ENCODE assay signal across 12 cellular contexts in the genomic region with DNA sequence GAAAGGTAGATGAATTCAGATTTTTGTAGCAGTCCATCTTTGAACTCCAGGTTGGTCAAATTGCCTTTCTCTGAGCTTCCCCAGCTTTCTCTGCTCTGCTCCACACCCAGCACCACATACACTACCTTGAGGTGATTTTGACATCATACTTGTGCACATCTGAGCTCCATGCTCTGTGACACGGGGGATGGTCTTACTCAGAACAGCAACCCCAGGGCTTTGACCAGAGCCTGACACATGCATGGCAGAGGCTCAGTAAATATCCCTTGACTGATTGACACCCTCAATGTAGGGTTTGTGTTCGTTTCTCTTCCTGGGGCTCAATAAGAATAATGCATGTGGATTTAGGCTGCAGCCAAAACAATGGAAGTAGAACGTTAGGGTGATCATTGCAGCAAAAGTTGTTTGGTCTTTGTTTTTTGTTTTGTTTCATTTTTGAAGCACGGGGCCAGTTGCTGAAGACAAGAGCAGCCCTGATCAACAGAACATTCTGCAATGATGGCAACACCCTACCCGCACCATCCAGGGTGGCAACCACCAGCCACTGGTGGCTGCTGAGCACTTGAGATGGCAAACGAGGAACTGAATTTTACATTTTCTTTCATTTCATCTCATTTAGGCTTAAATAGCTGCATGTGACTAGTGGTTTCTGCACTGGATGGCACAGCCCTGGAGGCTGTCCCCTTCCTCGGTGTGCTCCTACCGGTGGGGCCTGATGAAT.
DNase-seq lines count a peak whose midpoint lies in the region; ATAC-seq and TF ChIP-seq lines count a peak whose summit lies in the region.
"Had no signal": no experiment of that assay in that cellular context is flagged by ENCODE, and none has a peak within 500 bp of the region (broad histone marks: within the 10 kb centered on the region; RNA-seq: fewer than 3 reads in every experiment).

No MANE protein-coding gene starts in this region.

- H3K36me3 ChIP-seq in HEK293 (ENCODE audit: control insufficient read depth in 2 of 2, insufficient read depth in 1 of 2, low read length in 2 of 2) (no peaks in the 10 kb centered on the region), endodermal cell (ENCODE audit: control insufficient read depth, insufficient read depth, low read length) (no peaks in the 10 kb centered on the region), skeletal muscle tissue (ENCODE audit: control insufficient read depth in 3 of 3, insufficient read depth in 3 of 3, low read length in 3 of 3) (no peaks in the 10 kb centered on the region)

- peak overlapping the region; percentile 25; the same call in 1 of the 2 replicates for H3K27ac ChIP-seq in HEK293 (ENCODE audit: extremely low read depth, low read depth, low read length)
- no peak overlapping the region for H3K27ac ChIP-seq in endodermal cell (ENCODE audit: low read depth, low read length)
- H3K27ac ChIP-seq in skeletal muscle tissue (ENCODE audit: low read depth, low read length): peak overlapping the region; percentile 51
- H3K27ac ChIP-seq: 22Rv1 had no signal

- TF ChIP-seq CTCF in HEK293 (tag by site-specific recombination; IDR thresholded peaks at IDR 0.05) (no peak), endodermal cell (conservative IDR thresholded peaks at IDR 0.05) (no peak), GM10248 (IDR thresholded peaks at IDR 0.05; ENCODE audit: control extremely low read depth, extremely low read depth, low read depth, missing control alignments) (no peak)

- no peaks in the 10 kb centered on the region for H3K36me3 Mint-ChIP-seq in endodermal cell (ENCODE audit: low read depth)

- no peak overlapping the region for H3K4me3 ChIP-seq in HEK293 (ENCODE audit: low read depth, low read length)
- no peak overlapping the region for H3K4me3 ChIP-seq in endodermal cell (ENCODE audit: low read length)
- H3K4me3 ChIP-seq in skeletal muscle tissue (ENCODE audit: low read length in 3 of 3): no peak overlapping the region

- no peak for ATAC-seq in GM21619 (IDR thresholded peaks at IDR 0.05; ENCODE audit: unreplicated experiment)

- H3K4me1 ChIP-seq in HEK293 (ENCODE audit: control insufficient read depth, insufficient read depth, low read length): peaks cover 18% of the 10 kb centered on the region
- H3K4me1 ChIP-seq in endodermal cell (ENCODE audit: control insufficient read depth, insufficient read depth, low read length): no peaks in the 10 kb centered on the region
- H3K4me1 ChIP-seq in skeletal muscle tissue (ENCODE audit: control insufficient read depth in 3 of 3, insufficient read depth in 3 of 3, low read length in 3 of 3): peaks cover 27 to 29% (median 28%) of the 10 kb centered on the region in 3 donors

- peaks cover 27% of the 10 kb centered on the region for H3K9me3 Mint-ChIP-seq in endodermal cell

- H3K27me3 Mint-ChIP-seq in endodermal cell (ENCODE audit: insufficient read depth): peaks cover 20% of the 10 kb centered on the region

- in situ Hi-C loops in ACHN (cut with HindIII; ENCODE audit: low pct_ligation_motif_present, low pct_unique_long_range_greater_than_20kb, low sequenced_read_pairs): no loop called here

- H3K9ac ChIP-seq in endodermal cell (ENCODE audit: extremely low read depth, low read length, poor library complexity, severe bottlenecking): no peak overlapping the region
- no peak overlapping the region for H3K9ac ChIP-seq in skeletal muscle tissue (ENCODE audit: low read depth in 1 of 3, low read length in 3 of 3)

- H3K4me3 Mint-ChIP-seq in endodermal cell: no peak overlapping the region
- H3K4me3 Mint-ChIP-seq: CD4-positive, alpha-beta memory T cell had no signal

- POLR2A ChIA-PET in HEK293 (lab: Yijun Ruan, JAX): interaction anchor here (4.3 kb wide), 1 partner anchor 225 kb away, joined by 26 read pairs; a partner anchor contains a TSS
- POLR2A ChIA-PET in GM10248 (lab: Yijun Ruan, JAX): no interaction called here

- WGBS in endodermal cell (ENCODE audit: insufficient coverage in 1 of 2, insufficient read length in 1 of 2), 2 experiments: 86 to 88% methylated on average over 6 to 8 of the region's 8 CpGs

- peak; percentile 43 for DNase-seq in NCI-H1694 (lab: John Stamatoyannopoulos, UW)
- DNase-seq in NCI-H1694 treated with DMSO at 0.1 percent for 48 hours (lab: John Stamatoyannopoulos, UW): no peak
- DNase-seq in endodermal cell: peak; percentile 24
- no peak for DNase-seq in ACHN
- DNase-seq in GM10248 (ENCODE audit: extremely low spot score): no peak
- DNase-seq: activated CD4-positive, CD25-positive, alpha-beta regulatory T cell; CD4-positive, alpha-beta memory T cell; SW 1271 had no signal

- H3K27me3 ChIP-seq in endodermal cell (ENCODE audit: control insufficient read depth, insufficient read depth, low read length, poor library complexity, severe bottlenecking): peaks cover 18% of the 10 kb centered on the region
- peaks cover 19 to 31% (median 22%) of the 10 kb centered on the region in 3 donors for H3K27me3 ChIP-seq in skeletal muscle tissue (ENCODE audit: control insufficient read depth in 3 of 3, insufficient read depth in 3 of 3, low read length in 3 of 3)

- H3K9me3 ChIP-seq in HEK293 (ENCODE audit: control insufficient read depth, insufficient read depth, low read depth, low read length) (no peaks in the 10 kb centered on the region; the same call in none of the 2 replicates), endodermal cell (ENCODE audit: control insufficient read depth, low read length) (peaks cover 15% of the 10 kb centered on the region), skeletal muscle tissue (ENCODE audit: control insufficient read depth in 3 of 3, low read length in 3 of 3) (peaks cover 0 to 5% (median 2%) of the 10 kb centered on the region in 3 donors)

- no peak overlapping the region for H3K27ac Mint-ChIP-seq in endodermal cell
- H3K27ac Mint-ChIP-seq: CD4-positive, alpha-beta memory T cell had no signal

- H3K4me1 Mint-ChIP-seq in endodermal cell: peaks cover 2% of the 10 kb centered on the region
- H3K4me1 Mint-ChIP-seq: CD4-positive, alpha-beta memory T cell had no signal

- CTCF ChIA-PET in HEK293 (lab: Yijun Ruan, JAX): interaction anchor here (0.6 kb wide), 2 partner anchors 52 to 70 kb away, joined by 3 read pairs; no protein-coding TSS in a partner anchor
- CTCF ChIA-PET in GM10248 (lab: Yijun Ruan, JAX): no interaction called here

TF ChIP-seq in HEK293, 187 proteins besides CTCF, POLR2A, EP300 and RAD21 (continues in another document):
- TF ChIP-seq, protein P1, sequence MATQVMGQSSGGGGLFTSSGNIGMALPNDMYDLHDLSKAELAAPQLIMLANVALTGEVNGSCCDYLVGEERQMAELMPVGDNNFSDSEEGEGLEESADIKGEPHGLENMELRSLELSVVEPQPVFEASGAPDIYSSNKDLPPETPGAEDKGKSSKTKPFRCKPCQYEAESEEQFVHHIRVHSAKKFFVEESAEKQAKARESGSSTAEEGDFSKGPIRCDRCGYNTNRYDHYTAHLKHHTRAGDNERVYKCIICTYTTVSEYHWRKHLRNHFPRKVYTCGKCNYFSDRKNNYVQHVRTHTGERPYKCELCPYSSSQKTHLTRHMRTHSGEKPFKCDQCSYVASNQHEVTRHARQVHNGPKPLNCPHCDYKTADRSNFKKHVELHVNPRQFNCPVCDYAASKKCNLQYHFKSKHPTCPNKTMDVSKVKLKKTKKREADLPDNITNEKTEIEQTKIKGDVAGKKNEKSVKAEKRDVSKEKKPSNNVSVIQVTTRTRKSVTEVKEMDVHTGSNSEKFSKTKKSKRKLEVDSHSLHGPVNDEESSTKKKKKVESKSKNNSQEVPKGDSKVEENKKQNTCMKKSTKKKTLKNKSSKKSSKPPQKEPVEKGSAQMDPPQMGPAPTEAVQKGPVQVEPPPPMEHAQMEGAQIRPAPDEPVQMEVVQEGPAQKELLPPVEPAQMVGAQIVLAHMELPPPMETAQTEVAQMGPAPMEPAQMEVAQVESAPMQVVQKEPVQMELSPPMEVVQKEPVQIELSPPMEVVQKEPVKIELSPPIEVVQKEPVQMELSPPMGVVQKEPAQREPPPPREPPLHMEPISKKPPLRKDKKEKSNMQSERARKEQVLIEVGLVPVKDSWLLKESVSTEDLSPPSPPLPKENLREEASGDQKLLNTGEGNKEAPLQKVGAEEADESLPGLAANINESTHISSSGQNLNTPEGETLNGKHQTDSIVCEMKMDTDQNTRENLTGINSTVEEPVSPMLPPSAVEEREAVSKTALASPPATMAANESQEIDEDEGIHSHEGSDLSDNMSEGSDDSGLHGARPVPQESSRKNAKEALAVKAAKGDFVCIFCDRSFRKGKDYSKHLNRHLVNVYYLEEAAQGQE (tag by site-specific recombination; IDR thresholded peaks at IDR 0.05): no peak
- TF ChIP-seq, protein P2, sequence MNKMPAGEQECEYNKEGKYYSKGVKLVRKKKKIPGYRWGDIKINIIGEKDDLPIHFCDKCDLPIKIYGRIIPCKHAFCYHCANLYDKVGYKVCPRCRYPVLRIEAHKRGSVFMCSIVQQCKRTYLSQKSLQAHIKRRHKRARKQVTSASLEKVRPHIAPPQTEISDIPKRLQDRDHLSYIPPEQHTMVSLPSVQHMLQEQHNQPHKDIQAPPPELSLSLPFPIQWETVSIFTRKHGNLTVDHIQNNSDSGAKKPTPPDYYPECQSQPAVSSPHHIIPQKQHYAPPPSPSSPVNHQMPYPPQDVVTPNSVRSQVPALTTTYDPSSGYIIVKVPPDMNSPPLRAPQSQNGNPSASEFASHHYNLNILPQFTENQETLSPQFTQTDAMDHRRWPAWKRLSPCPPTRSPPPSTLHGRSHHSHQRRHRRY (tag by site-specific recombination; IDR thresholded peaks at IDR 0.05): no peak
- TF ChIP-seq ZNF433 (tag by site-specific recombination; IDR thresholded peaks at IDR 0.05; ENCODE audit: low read depth) (no peak), ZNF521 (tag by site-specific recombination; IDR thresholded peaks at IDR 0.05) (no peak), KLF10 (tag by site-specific recombination; IDR thresholded peaks at IDR 0.05) (no peak), ZNF133 (tag by site-specific recombination; IDR thresholded peaks at IDR 0.05) (no peak), SETDB1 (IDR thresholded peaks at IDR 0.05; ENCODE audit: insufficient read length, low read length) (no peak)
- TF ChIP-seq, protein P3, sequence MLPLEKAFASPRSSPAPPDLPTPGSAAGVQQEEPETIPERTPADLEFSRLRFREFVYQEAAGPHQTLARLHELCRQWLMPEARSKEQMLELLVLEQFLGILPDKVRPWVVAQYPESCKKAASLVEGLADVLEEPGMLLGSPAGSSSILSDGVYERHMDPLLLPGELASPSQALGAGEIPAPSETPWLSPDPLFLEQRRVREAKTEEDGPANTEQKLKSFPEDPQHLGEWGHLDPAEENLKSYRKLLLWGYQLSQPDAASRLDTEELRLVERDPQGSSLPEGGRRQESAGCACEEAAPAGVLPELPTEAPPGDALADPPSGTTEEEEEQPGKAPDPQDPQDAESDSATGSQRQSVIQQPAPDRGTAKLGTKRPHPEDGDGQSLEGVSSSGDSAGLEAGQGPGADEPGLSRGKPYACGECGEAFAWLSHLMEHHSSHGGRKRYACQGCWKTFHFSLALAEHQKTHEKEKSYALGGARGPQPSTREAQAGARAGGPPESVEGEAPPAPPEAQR (tag by site-specific recombination; IDR thresholded peaks at IDR 0.05): no peak

Comparison
In these comparisons a context has a peak if more than half of its experiments do, and no peak if none do; other contexts are left out.
1. DNase-seq: peak in NCI-H1694 (single experiment) and endodermal cell (single experiment); none in NCI-H1694 treated with DMSO at 0.1 percent for 48 hours (single experiment), ACHN (single experiment) and GM10248 (single experiment).